1 cellular context compared by ENCODE assay signal in genomic region chr5:73625905-73626811, GRCh38.
TF ChIP-seq lines count a peak whose summit lies in the region.

TSS of gene ARHGEF28 (plus strand) at chr5:73626196. CDS start at chr5:73684852, 58,656 bp downstream.

TF ChIP-seq in HepG2, 621 proteins besides CTCF, POLR2A, EP300 and RAD21 (continued from another document and continues in another):
- TF ChIP-seq REXO4 (CRISPR knock-in tag; IDR thresholded peaks at IDR 0.05; ENCODE audit: borderline replicate concordance) (no peak), TIGD3 (CRISPR knock-in tag; IDR thresholded peaks at IDR 0.05; ENCODE audit: borderline replicate concordance) (no peak), ZNF335 (CRISPR knock-in tag; IDR thresholded peaks at IDR 0.05) (no peak), ZNF703 (CRISPR knock-in tag; IDR thresholded peaks at IDR 0.05; ENCODE audit: borderline replicate concordance) (peak; percentile 72; the same call in 1 of the 2 replicates), ZBTB33 (CRISPR knock-in tag; IDR thresholded peaks at IDR 0.05) (no peak), KDM4B (CRISPR knock-in tag; IDR thresholded peaks at IDR 0.05) (0 out of 2 replicates have a peak, but pooled peaks have one; percentile 33), ZNF337 (CRISPR knock-in tag; IDR thresholded peaks at IDR 0.05; ENCODE audit: borderline replicate concordance, low read depth) (peak; percentile 7; the same call in 1 of the 2 replicates), ZNF646 (CRISPR knock-in tag; IDR thresholded peaks at IDR 0.05) (no peak), BCL6 (CRISPR knock-in tag; IDR thresholded peaks at IDR 0.05) (no peak), SRY (CRISPR knock-in tag; IDR thresholded peaks at IDR 0.05) (no peak; the same call in 1 of the 2 replicates), ZNF354B (CRISPR knock-in tag; IDR thresholded peaks at IDR 0.05) (no peak), ZBTB25 (CRISPR knock-in tag; IDR thresholded peaks at IDR 0.05) (0 out of 2 replicates have a peak, but pooled peaks have one; percentile 14), MEIS2 (CRISPR knock-in tag; IDR thresholded peaks at IDR 0.05) (no peak), ARID4A (CRISPR knock-in tag; IDR thresholded peaks at IDR 0.05; ENCODE audit: borderline replicate concordance) (peak; percentile 64), EEA1 (CRISPR knock-in tag; IDR thresholded peaks at IDR 0.05; ENCODE audit: borderline replicate concordance) (no peak), ZNF670 (CRISPR knock-in tag; IDR thresholded peaks at IDR 0.05; ENCODE audit: borderline replicate concordance) (no peak; the same call in 1 of the 2 replicates), ERF (CRISPR knock-in tag; IDR thresholded peaks at IDR 0.05) (no peak), ZNF567 (CRISPR knock-in tag; IDR thresholded peaks at IDR 0.05; ENCODE audit: borderline replicate concordance) (no peak), HNRNPH1 (optimal IDR thresholded peaks at IDR 0.05; ENCODE audit: low read depth, low read length) (no peak), ATM (IDR thresholded peaks at IDR 0.05; ENCODE audit: borderline replicate concordance) (no peak), MYC (CRISPR knock-in tag; IDR thresholded peaks at IDR 0.05; ENCODE audit: borderline replicate concordance) (peak; percentile 30), ARID5B (CRISPR knock-in tag; IDR thresholded peaks at IDR 0.05) (peak; percentile 18; the same call in 1 of the 2 replicates), KDM5A (IDR thresholded peaks at IDR 0.05; ENCODE audit: borderline replicate concordance, low read length) (peak; percentile 38; the same call in 1 of the 2 replicates), ZKSCAN5 (CRISPR knock-in tag; IDR thresholded peaks at IDR 0.05) (no peak), ZBTB21 (CRISPR knock-in tag; IDR thresholded peaks at IDR 0.05) (no peak), ATF1 (CRISPR knock-in tag; IDR thresholded peaks at IDR 0.05) (no peak), TRAFD1 (CRISPR knock-in tag; IDR thresholded peaks at IDR 0.05; ENCODE audit: borderline replicate concordance) (no peak), FIP1L1 (IDR thresholded peaks at IDR 0.05; ENCODE audit: borderline replicate concordance, insufficient read depth, low read depth, low read length) (no peak), ZNF512B (CRISPR knock-in tag; IDR thresholded peaks at IDR 0.05; ENCODE audit: borderline replicate concordance) (peak; percentile 56; the same call in 1 of the 2 replicates), MAX (IDR thresholded peaks at IDR 0.05) (peak; percentile 67)
